ENCODE assay signal across 17 cellular contexts in the genomic region with DNA sequence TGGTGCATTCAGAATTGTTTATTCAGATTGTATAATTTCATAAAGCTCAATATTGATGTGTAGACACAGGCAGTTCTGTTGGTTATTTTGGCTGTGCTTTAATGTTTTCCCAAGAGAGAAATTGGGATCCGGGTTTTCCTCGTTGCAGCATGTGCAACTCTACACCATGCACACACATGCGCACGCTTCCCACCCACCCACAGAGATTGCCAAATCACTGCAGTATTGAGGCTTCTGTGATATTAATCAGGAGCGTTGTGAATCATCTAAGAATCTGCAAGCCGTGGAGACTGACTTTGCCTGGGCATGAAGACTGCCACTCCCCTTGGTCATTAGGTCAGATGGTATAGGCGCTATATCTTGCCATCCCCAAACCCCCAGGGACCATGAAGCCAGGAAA.
A peak's percentile ranks its signal among the peaks of the same experiment; 100 is the strongest.
DNase-seq lines count a peak whose midpoint lies in the region; ATAC-seq and TF ChIP-seq lines count a peak whose summit lies in the region.
"Had no signal": no experiment of that assay in that cellular context is flagged by ENCODE, and none has a peak within 500 bp of the region (broad histone marks: within the 10 kb centered on the region; RNA-seq: fewer than 3 reads in every experiment).

No MANE protein-coding gene starts in this region.

- TF ChIP-seq CTCF in MCF 10A (IDR thresholded peaks at IDR 0.05; ENCODE audit: unreplicated experiment) (no peak), breast epithelium (IDR thresholded peaks at IDR 0.05) (no peak), RWPE1 (conservative IDR thresholded peaks at IDR 0.05; ENCODE audit: low read depth) (no peak), fibroblast of mammary gland (conservative IDR thresholded peaks at IDR 0.05; ENCODE audit: control insufficient read depth, insufficient read depth, low read depth, low read length) (no peak), type B pancreatic cell (conservative IDR thresholded peaks at IDR 0.05) (no peak)

- H3K27ac ChIP-seq in breast epithelium (no peak overlapping the region), RWPE1 (peak overlapping the region; percentile 65)
- H3K27ac ChIP-seq: BLaER1, cardiac muscle cell had no signal

- H3K27me3 Mint-ChIP-seq in MCF 10A (ENCODE audit: insufficient read depth, unreplicated experiment): no peaks in the 10 kb centered on the region
- no peaks in the 10 kb centered on the region for H3K27me3 Mint-ChIP-seq in type B pancreatic cell
- H3K27me3 Mint-ChIP-seq: IgD-negative memory B cell had no signal

- H3K27ac Mint-ChIP-seq in MCF 10A (ENCODE audit: low read depth, unreplicated experiment) (peak overlapping the region; percentile 69), type B pancreatic cell (peak overlapping the region; percentile 74)

- H3K4me3 ChIP-seq in breast epithelium (no peak overlapping the region), fibroblast of mammary gland (ENCODE audit: control insufficient read depth, low read depth, low read length) (no peak overlapping the region)
- H3K4me3 ChIP-seq: BLaER1, cardiac muscle cell had no signal

- H3K4me1 Mint-ChIP-seq in MCF 10A (ENCODE audit: insufficient read depth, unreplicated experiment): peaks cover 35% of the 10 kb centered on the region
- H3K4me1 Mint-ChIP-seq in type B pancreatic cell (ENCODE audit: unreplicated experiment): peaks cover 26% of the 10 kb centered on the region
- H3K4me1 Mint-ChIP-seq: IgD-negative memory B cell had no signal

- DNase-seq in MCF 10A (ENCODE audit: unreplicated experiment) (peak; percentile 97), breast epithelium (ENCODE audit: low spot score in 2 of 2) (no peak), RWPE1 (ENCODE audit: low spot score) (peak; percentile 94), fibroblast of mammary gland (ENCODE audit: low read depth) (peak; percentile 97), type B pancreatic cell (ENCODE audit: extremely low spot score, unreplicated experiment) (no peak)
- DNase-seq in activated CD4-positive, alpha-beta T cell treated with anti-CD3 and anti-CD28 coated beads for 1 hour: no peak
- DNase-seq: activated T-cell treated with anti-CD3 and anti-CD28 coated beads for 4 hours, erythroblast, GF-D8, NCI-H187 treated with DMSO at 0.1 percent for 48 hours, occipital lobe, RPMI8226 had no signal

- no peak for ATAC-seq in GM21447 (IDR thresholded peaks at IDR 0.05; ENCODE audit: unreplicated experiment)
- no peak for ATAC-seq in GM19395 (IDR thresholded peaks at IDR 0.05; ENCODE audit: unreplicated experiment)

- no TSS peak for BruUV-seq in MCF 10A (replicated peaks; lab: Mats Ljungman, UMichigan)

- intact Hi-C loops in MCF 10A (cut with micrococcal nuclease): loop anchor here (10.0 kb wide), 1 partner anchor 234 kb away; no protein-coding TSS in a partner anchor
- intact Hi-C loops in breast epithelium (cut with DNase I; ENCODE audit: low total_unique reads): no loop called here

- H3K36me3 Mint-ChIP-seq in MCF 10A (ENCODE audit: insufficient read depth, unreplicated experiment) (no peaks in the 10 kb centered on the region), type B pancreatic cell (no peaks in the 10 kb centered on the region)

- no peak overlapping the region for H3K4me3 Mint-ChIP-seq in MCF 10A (ENCODE audit: unreplicated experiment)
- H3K4me3 Mint-ChIP-seq in type B pancreatic cell: peak overlapping the region; percentile 41
- H3K4me3 Mint-ChIP-seq: IgD-negative memory B cell had no signal

- peaks cover 0 to 6% of the 10 kb centered on the region in 2 donors for H3K4me1 ChIP-seq in breast epithelium
- H3K4me1 ChIP-seq: BLaER1 had no signal

- POLR2A ChIA-PET in MCF 10A (lab: Yijun Ruan, JAX): interaction anchor here (0.7 to 5.0 kb wide), 18 partner anchors 10 to 484 kb away, joined by 3 to 31 read pairs (median 4); no protein-coding TSS in a partner anchor
- POLR2A ChIA-PET in RWPE1 (lab: Yijun Ruan, JAX; ENCODE audit: low non-redundant PET): no interaction called here

- no peaks in the 10 kb centered on the region for H3K36me3 ChIP-seq in breast epithelium
- H3K36me3 ChIP-seq: BLaER1, cardiac muscle cell had no signal

- TF ChIP-seq POLR2A in breast epithelium (IDR thresholded peaks at IDR 0.05): no peak

- H3K9me3 Mint-ChIP-seq in MCF 10A (ENCODE audit: unreplicated experiment): no peaks in the 10 kb centered on the region
- H3K9me3 Mint-ChIP-seq in type B pancreatic cell: peaks cover 21% of the 10 kb centered on the region

- H3K27me3 ChIP-seq in breast epithelium: no peaks in the 10 kb centered on the region
- H3K27me3 ChIP-seq: BLaER1, cardiac muscle cell had no signal

- CTCF ChIA-PET in MCF 10A (lab: Yijun Ruan, JAX): interaction anchor here (0.6 to 1.1 kb wide), 3 partner anchors 11 to 154 kb away, joined by 3 to 4 read pairs (median 3); no protein-coding TSS in a partner anchor
- CTCF ChIA-PET in RWPE1 (lab: Yijun Ruan, JAX): interaction anchor here (0.6 to 0.9 kb wide), 2 partner anchors 464 to 483 kb away, joined by 3 to 5 read pairs; no protein-coding TSS in a partner anchor

- H3K9me3 ChIP-seq in breast epithelium: peaks cover 0 to 6% of the 10 kb centered on the region in 2 donors

Comparison
In these comparisons a context has a peak if more than half of its experiments do, and no peak if none do; other contexts are left out.
1. DNase-seq: peak in MCF 10A (single experiment), RWPE1 (single experiment) and fibroblast of mammary gland (single experiment); none in breast epithelium (0 of 2), type B pancreatic cell (single experiment) and activated CD4-positive, alpha-beta T cell treated with anti-CD3 and anti-CD28 coated beads for 1 hour (single experiment).